In genomic region chr7:44222074-44222473, GRCh38 we compare ENCODE assay signal across 20 cellular contexts. TPM values are rescaled to one million over a fixed set of nuclear protein-coding genes. Genes with fewer than 3 reads are reported as not detected.
"Had no signal": no experiment of that assay in that cellular context is flagged by ENCODE, and none has a peak within 500 bp of the region (broad histone marks: within the 10 kb centered on the region; RNA-seq: fewer than 3 reads in every experiment).

No MANE protein-coding gene starts in this region.

- DNase-seq: activated B cell treated with CpG ODN at 0.5 μM for 24 hours; activated CD4-positive, alpha-beta T cell treated with anti-CD3 and anti-CD28 coated beads for 48 hours; activated CD8-positive, alpha-beta memory T cell treated with anti-CD3 and anti-CD28 coated beads, Interleukin-2, amount 50 U/mL, for 4 hours; activated CD8-positive, alpha-beta T cell treated with anti-CD3 and anti-CD28 coated beads, Interleukin-2, amount 10 ng/mL, durations not matched to agents 7 days and 5 days; activated gamma-delta T cell treated with Interleukin-2 at 50 U/mL for 16 hours; activated T-cell treated with anti-CD3 and anti-CD28 coated beads, Interleukin-2, amount 50 U/mL, for 72 hours; amniotic stem cell; caudate nucleus; colonic mucosa; esophagus squamous epithelium; nephron progenitor cell; small intestine; stimulated activated CD4-positive, alpha-beta T cell treated with anti-CD3 and anti-CD28 coated beads, Interleukin-4, amount 100 ng/mL, for 4 hours; stimulated activated CD8-positive, alpha-beta memory T cell treated with anti-CD3 and anti-CD28 coated beads, Interleukin-4, amount 100 ng/mL, for 48 hours; stimulated activated naive CD4-positive, alpha-beta T cell treated with Interleukin-2 at 50 U/mL for 16 hours; substantia nigra; T-helper 2 cell had no signal

- H3K9me3 Mint-ChIP-seq: activated B cell treated with CpG ODN at 0.5 μM for 24 hours; activated T-cell treated with anti-CD3 and anti-CD28 coated beads, Interleukin-2, amount 50 U/mL, for 72 hours; nephron progenitor cell had no signal

- ATAC-seq: activated CD8-positive, alpha-beta T cell treated with anti-CD3 and anti-CD28 coated beads, Interleukin-2, amount 10 ng/mL, durations not matched to agents 7 days and 5 days; activated T-cell treated with anti-CD3 and anti-CD28 coated beads, Interleukin-2, amount 50 U/mL, for 72 hours had no signal

- H3K4me3 Mint-ChIP-seq: activated B cell treated with CpG ODN at 0.5 μM for 24 hours; activated CD8-positive, alpha-beta T cell treated with anti-CD3 and anti-CD28 coated beads, Interleukin-2, amount 10 ng/mL, durations not matched to agents 7 days and 5 days; activated naive CD8-positive, alpha-beta T cell; activated T-cell treated with anti-CD3 and anti-CD28 coated beads, Interleukin-2, amount 50 U/mL, for 72 hours; nephron progenitor cell had no signal

- H3K27ac Mint-ChIP-seq: activated B cell treated with CpG ODN at 0.5 μM for 24 hours; activated CD8-positive, alpha-beta T cell treated with anti-CD3 and anti-CD28 coated beads, Interleukin-2, amount 10 ng/mL, durations not matched to agents 7 days and 5 days; activated naive CD8-positive, alpha-beta T cell; activated T-cell treated with anti-CD3 and anti-CD28 coated beads, Interleukin-2, amount 50 U/mL, for 72 hours; nephron progenitor cell had no signal

- H3K36me3 ChIP-seq: colonic mucosa, esophagus squamous epithelium, ovary had no signal

- H3K4me3 ChIP-seq: colonic mucosa, esophagus squamous epithelium, ovary, tibial nerve had no signal

- H3K27me3 ChIP-seq: colonic mucosa, ovary had no signal

- H3K27me3 Mint-ChIP-seq: activated naive CD8-positive, alpha-beta T cell had no signal

- H3K4me1 Mint-ChIP-seq: activated B cell treated with CpG ODN at 0.5 μM for 24 hours had no signal

- H3K36me3 Mint-ChIP-seq: activated naive CD8-positive, alpha-beta T cell had no signal

RNA-seq across cellular contexts. Expression of gene GCK, which starts 32.8 kb away (rescaled TPM):
- total RNA-seq: activated CD8-positive, alpha-beta T cell treated with anti-CD3 and anti-CD28 coated beads, Interleukin-2, amount 10 ng/mL, durations not matched to agents 7 days and 5 days had no signal
